24 cellular contexts compared by ENCODE assay signal in genomic region chr5:125416055-125416454, GRCh38.
"Had no signal": no experiment of that assay in that cellular context is flagged by ENCODE, and none has a peak within 500 bp of the region (broad histone marks: within the 10 kb centered on the region; RNA-seq: fewer than 3 reads in every experiment).

No MANE protein-coding gene starts in this region.

- FAIRE-seq: endometrium, frontal cortex had no signal

- H3K4me2 ChIP-seq: neural progenitor cell, smooth muscle cell had no signal

- H3K36me3 ChIP-seq: neural progenitor cell, tibial artery had no signal

- DNase-seq: dermis blood vessel endothelial cell; effector memory CD8-positive, alpha-beta T cell; erythroblast; hypothalamus; immature natural killer cell; islet precursor cell; kidney glomerular epithelial cell; natural killer cell; retina; stimulated activated CD4-positive, alpha-beta T cell treated with anti-CD3 and anti-CD28 coated beads, Interleukin-12 subunit alpha, Interleukin-12 subunit beta, amount 100 ng/mL, for 4 hours; stimulated activated CD4-positive, alpha-beta T cell treated with anti-CD3 and anti-CD28 coated beads, Interleukin-1b, Interleukin-23, amount 100 ng/mL, for 48 hours; stimulated activated CD4-positive, alpha-beta T cell treated with anti-CD3 and anti-CD28 coated beads, Interleukin-4, amount 100 ng/mL, for 1 hour; stimulated activated CD8-positive, alpha-beta memory T cell treated with anti-CD3 and anti-CD28 coated beads, Interleukin-4, amount 100 ng/mL, for 48 hours; stimulated activated naive CD4-positive, alpha-beta T cell; stimulated activated naive CD8-positive, alpha-beta T cell treated with anti-CD3 and anti-CD28 coated beads, Interleukin-15, amount 100 ng/mL, for 72 hours; testis; tibial artery had no signal

- H3K4me3 ChIP-seq: coronary artery, lung, neural progenitor cell, smooth muscle cell, testis, tibial artery had no signal

- H2AFZ ChIP-seq: neural progenitor cell had no signal

- H3K9me3 ChIP-seq: testis, tibial artery had no signal

- H3K27me3 ChIP-seq: neural progenitor cell, testis, tibial artery had no signal

- ATAC-seq: effector memory CD8-positive, alpha-beta T cell; natural killer cell; sciatic nerve; stimulated activated naive CD8-positive, alpha-beta T cell treated with anti-CD3 and anti-CD28 coated beads, Interleukin-15, amount 100 ng/mL, for 72 hours had no signal

- H3K27ac ChIP-seq: coronary artery, neural progenitor cell, testis, tibial artery had no signal
